ENCODE assay signal across 11 cellular contexts in genomic region chr9:33157960-33158359, GRCh38. TPM values are rescaled to one million over a fixed set of nuclear protein-coding genes. Genes with fewer than 3 reads are reported as not detected.
DNase-seq lines count a peak whose midpoint lies in the region; ATAC-seq and TF ChIP-seq lines count a peak whose summit lies in the region.
"Had no signal": no experiment of that assay in that cellular context is flagged by ENCODE, and none has a peak within 500 bp of the region (broad histone marks: within the 10 kb centered on the region; RNA-seq: fewer than 3 reads in every experiment).

No MANE protein-coding gene starts in this region.

- no peak for TF ChIP-seq CTCF in A673 (conservative IDR thresholded peaks at IDR 0.05; ENCODE audit: low read depth, low read length)
- no peak for TF ChIP-seq CTCF in MM.1S (IDR thresholded peaks at IDR 0.05; ENCODE audit: low read length)
- TF ChIP-seq CTCF in neural crest cell (conservative IDR thresholded peaks at IDR 0.05), result no peak

- ATAC-seq in effector memory CD8-positive, alpha-beta T cell (replicated peaks), result no peak
- no peak for ATAC-seq in GM18502 (IDR thresholded peaks at IDR 0.05; ENCODE audit: poor library complexity, unreplicated experiment)

- peaks cover 61% of the 10 kb centered on the region for H3K36me3 Mint-ChIP-seq in effector memory CD8-positive, alpha-beta T cell (ENCODE audit: insufficient read depth)
- peaks cover 2% of the 10 kb centered on the region for H3K36me3 Mint-ChIP-seq in neural crest cell (ENCODE audit: low read depth)

- no TSS peak for BruUV-seq in A673 (replicated peaks; lab: Mats Ljungman, UMichigan)

- H2AFZ ChIP-seq in MM.1S (ENCODE audit: low read length) (no peak overlapping the region), Karpas-422 (ENCODE audit: low read length) (no peak overlapping the region)

- H4K20me1 ChIP-seq in MM.1S (ENCODE audit: insufficient read depth, low read length) (no peaks in the 10 kb centered on the region), Karpas-422 (ENCODE audit: insufficient read depth, low read depth, low read length) (peaks cover 37% of the 10 kb centered on the region; the same call in 1 of the 2 replicates)

- POLR2A ChIA-PET in A673 (lab: Charles Lee; ENCODE audit: low non-redundant PET), result no interaction called here

- no peaks in the 10 kb centered on the region for H3K27me3 Mint-ChIP-seq in effector memory CD8-positive, alpha-beta T cell
- no peaks in the 10 kb centered on the region for H3K27me3 Mint-ChIP-seq in neural crest cell (ENCODE audit: low read depth)

- intact Hi-C loops in A673 (cut with micrococcal nuclease; ENCODE audit: unreplicated experiment), result no loop called here

- peak overlapping the region; percentile 57; the same call in 1 of the 2 replicates for H3K9ac ChIP-seq in MM.1S (ENCODE audit: low read length)
- H3K9ac ChIP-seq in Karpas-422 (ENCODE audit: low read length), result no peak overlapping the region
- H3K9ac ChIP-seq: KMS-11 had no signal

- H3K9me3 Mint-ChIP-seq in effector memory CD8-positive, alpha-beta T cell, result no peaks in the 10 kb centered on the region
- peaks cover 4% of the 10 kb centered on the region for H3K9me3 Mint-ChIP-seq in neural crest cell

- H3K27ac ChIP-seq in A673 (ENCODE audit: low read depth, low read length, poor library complexity, severe bottlenecking), result peak overlapping the region; percentile 72
- peak overlapping the region; percentile 79; the same call in 1 of the 2 replicates for H3K27ac ChIP-seq in MM.1S (ENCODE audit: low read length)
- no peak overlapping the region for H3K27ac ChIP-seq in Karpas-422 (ENCODE audit: low read length)
- H3K27ac ChIP-seq: KMS-11 had no signal

- CTCF ChIA-PET in A673 (lab: Charles Lee), result no interaction called here

- peaks cover 84 to 92% of the 10 kb centered on the region in 2 donors for H3K4me1 Mint-ChIP-seq in effector memory CD8-positive, alpha-beta T cell (ENCODE audit: low read depth in 2 of 2)
- peaks cover 67% of the 10 kb centered on the region for H3K4me1 Mint-ChIP-seq in neural crest cell

- no peak overlapping the region for H3K4me3 ChIP-seq in A673 (ENCODE audit: low read depth, low read length, poor library complexity, severe bottlenecking)
- H3K4me3 ChIP-seq in MM.1S (ENCODE audit: low read length), result no peak overlapping the region
- no peak overlapping the region for H3K4me3 ChIP-seq in Karpas-422 (ENCODE audit: low read length)

- no peaks in the 10 kb centered on the region for H3K9me2 ChIP-seq in MM.1S (replicated peaks; ENCODE audit: insufficient read depth, low read length)
- H3K9me2 ChIP-seq in Karpas-422 (replicated peaks; ENCODE audit: insufficient read depth, low read length), result no peaks in the 10 kb centered on the region

- no peak for DNase-seq in A673 (ENCODE audit: low spot score)
- no peak for DNase-seq in MM.1S
- no peak for DNase-seq in effector memory CD8-positive, alpha-beta T cell
- no peak for DNase-seq in neural crest cell (ENCODE audit: low read depth, low spot score)
- DNase-seq in NCI-H1092 (lab: John Stamatoyannopoulos, UW), result no peak
- no peak for DNase-seq in Karpas-422
- DNase-seq in NCI-H2227 (lab: John Stamatoyannopoulos, UW; ENCODE audit: unreplicated experiment), result no peak
- DNase-seq: DND-41, SW 1271 had no signal

- H3K27ac Mint-ChIP-seq in effector memory CD8-positive, alpha-beta T cell, result peak overlapping the region; percentile 99 to 100
- H3K27ac Mint-ChIP-seq in neural crest cell (ENCODE audit: unreplicated experiment), result peak overlapping the region; percentile 69

- peaks cover 43% of the 10 kb centered on the region for H3F3A ChIP-seq in MM.1S (ENCODE audit: insufficient read depth, low read length)

- H3K4me3 Mint-ChIP-seq in effector memory CD8-positive, alpha-beta T cell, result peak overlapping the region; percentile 95 to 98
- peak overlapping the region; percentile 36 for H3K4me3 Mint-ChIP-seq in neural crest cell

- H3K4me2 ChIP-seq in MM.1S (ENCODE audit: low read depth, low read length), result peak overlapping the region; percentile 79; the same call in 1 of the 2 replicates
- H3K4me2 ChIP-seq in Karpas-422 (ENCODE audit: low read depth, low read length, poor library complexity, severe bottlenecking), result no peak overlapping the region

- no peaks in the 10 kb centered on the region for H3K27me3 ChIP-seq in A673 (replicated peaks; ENCODE audit: insufficient read depth, low read depth, low read length, poor library complexity)
- no peaks in the 10 kb centered on the region for H3K27me3 ChIP-seq in MM.1S (replicated peaks; ENCODE audit: insufficient read depth, low read length)
- no peaks in the 10 kb centered on the region for H3K27me3 ChIP-seq in Karpas-422 (ENCODE audit: low read length)

- H3K4me1 ChIP-seq in A673 (ENCODE audit: insufficient read depth, low read length, poor library complexity, severe bottlenecking), result peaks cover 54% of the 10 kb centered on the region
- H3K4me1 ChIP-seq in MM.1S (ENCODE audit: low read length), result peaks cover 66% of the 10 kb centered on the region
- H3K4me1 ChIP-seq in Karpas-422 (ENCODE audit: low read length), result peaks cover 41% of the 10 kb centered on the region

- peaks cover 94% of the 10 kb centered on the region for H3K79me2 ChIP-seq in MM.1S (ENCODE audit: low read length)
- no peaks in the 10 kb centered on the region for H3K79me2 ChIP-seq in Karpas-422 (ENCODE audit: low read length)

- H3K36me3 ChIP-seq in A673 (ENCODE audit: insufficient read depth, low read length, poor library complexity, severe bottlenecking) (no peaks in the 10 kb centered on the region), MM.1S (replicated peaks; ENCODE audit: insufficient read depth, low read length) (no peaks in the 10 kb centered on the region), Karpas-422 (ENCODE audit: insufficient read depth, low read length) (no peaks in the 10 kb centered on the region)

- H3K9me3 ChIP-seq in A673 (ENCODE audit: low read depth, low read length, poor library complexity, severe bottlenecking), result no peaks in the 10 kb centered on the region
- no peaks in the 10 kb centered on the region for H3K9me3 ChIP-seq in MM.1S (replicated peaks; ENCODE audit: insufficient read depth, low read length)
- H3K9me3 ChIP-seq in Karpas-422 (ENCODE audit: low read length), result no peaks in the 10 kb centered on the region

RNA-seq across cellular contexts. Expression of gene B4GALT1, which starts 9.2 kb away (rescaled TPM):
- total RNA-seq in A673 (2021), result 31.0 and 32.0 TPM in 2 replicates
- total RNA-seq in neural crest cell, result 17.8 and 17.9 TPM in 2 replicates
- total RNA-seq in Karpas-422 (2014; rRNA removed; shearing (Covaris generic); ENCODE audit: low replicate concordance), result 4.0 and 6.9 TPM in 2 replicates
